Comparison of ENCODE assay signal across 21 cellular contexts in the genomic region with DNA sequence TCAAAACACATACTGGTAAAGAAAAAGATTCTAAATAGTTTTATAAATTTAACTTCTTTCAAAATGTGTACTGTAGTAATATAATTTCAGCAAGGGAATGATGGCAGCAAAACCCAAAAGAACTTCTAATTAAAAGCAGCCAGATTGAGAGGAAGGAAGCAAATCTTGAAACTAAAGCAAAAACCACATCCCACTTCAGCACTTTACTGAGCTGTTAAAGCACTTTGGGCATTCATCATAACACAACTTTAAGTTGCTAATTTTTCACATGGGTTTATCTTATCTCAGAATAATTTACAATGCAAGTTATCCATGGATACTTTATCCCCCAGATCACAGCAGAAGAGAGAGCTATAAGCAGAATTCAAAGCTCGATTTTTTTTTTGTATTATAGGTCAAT. TPM values are rescaled to one million over a fixed set of nuclear protein-coding genes. Genes with fewer than 3 reads are reported as not detected.
"Had no signal": no experiment of that assay in that cellular context is flagged by ENCODE, and none has a peak within 500 bp of the region (broad histone marks: within the 10 kb centered on the region; RNA-seq: fewer than 3 reads in every experiment).

No MANE protein-coding gene starts in this region.

- DNase-seq: activated CD4-positive, alpha-beta T cell treated with anti-CD3 and anti-CD28 coated beads, Interleukin-2, amount 50 U/mL, for 4 hours; activated CD8-positive, alpha-beta memory T cell treated with anti-CD3 and anti-CD28 coated beads, Interleukin-2, amount 50 U/mL, for 48 hours; activated naive CD4-positive, alpha-beta T cell treated with Interleukin-2 at 50 U/mL for 16 hours; colonic mucosa; head of caudate nucleus; left ventricle myocardium inferior; stimulated activated CD4-positive, alpha-beta T cell treated with anti-CD3 and anti-CD28 coated beads, Interleukin-12 subunit alpha, Interleukin-12 subunit beta, amount 100 ng/mL, for 4 hours; stimulated activated CD4-positive, alpha-beta T cell treated with anti-CD3 and anti-CD28 coated beads, Interleukin-1b, Interleukin-23, amount 100 ng/mL, for 48 hours; stimulated activated CD8-positive, alpha-beta memory T cell treated with anti-CD3 and anti-CD28 coated beads, Interleukin-4, amount 100 ng/mL, for 48 hours; stimulated activated naive CD4-positive, alpha-beta T cell; T1000; upper lobe of right lung had no signal

- H3K4me3 ChIP-seq: ascending aorta, colonic mucosa, left ventricle myocardium inferior, prostate gland, right atrium auricular region, upper lobe of right lung had no signal

- H3K27me3 Mint-ChIP-seq: central memory CD8-positive, alpha-beta T cell; memory B cell had no signal

- ATAC-seq: activated CD4-positive, CD25-positive, alpha-beta regulatory T cell treated with anti-CD3 and anti-CD28 coated beads, Interleukin-2, amount 50 U/mL, for 24 hours; upper lobe of right lung had no signal

- H3K9me3 ChIP-seq: ascending aorta, colonic mucosa, left ventricle myocardium inferior, prostate gland, right atrium auricular region, upper lobe of right lung had no signal

- H3K27ac Mint-ChIP-seq: memory B cell had no signal

- H3K27ac ChIP-seq: ascending aorta, colonic mucosa, left ventricle myocardium inferior, prostate gland, right atrium auricular region, upper lobe of right lung had no signal

- H3K9me3 Mint-ChIP-seq: central memory CD8-positive, alpha-beta T cell; memory B cell had no signal

- H3K27me3 ChIP-seq: ascending aorta, colonic mucosa, right atrium auricular region, upper lobe of right lung had no signal

- FAIRE-seq: frontal cortex had no signal

- H3K4me1 ChIP-seq: colonic mucosa, prostate gland, upper lobe of right lung had no signal

- H3K36me3 ChIP-seq: colonic mucosa, prostate gland had no signal

- H3K4me3 Mint-ChIP-seq: central memory CD8-positive, alpha-beta T cell; memory B cell had no signal

RNA-seq across cellular contexts. Expression of a gene that starts 42.2 kb away (rescaled TPM):
- total RNA-seq: frontal cortex, kidney epithelial cell, osteocyte, prostate gland, upper lobe of right lung had no signal
